19 cellular contexts compared by ENCODE assay signal in genomic region chr3:152564454-152564853, GRCh38.
DNase-seq lines count a peak whose midpoint lies in the region; ATAC-seq and TF ChIP-seq lines count a peak whose summit lies in the region.
"Had no signal": no experiment of that assay in that cellular context is flagged by ENCODE, and none has a peak within 500 bp of the region (broad histone marks: within the 10 kb centered on the region; RNA-seq: fewer than 3 reads in every experiment).

No MANE protein-coding gene starts in this region.

- in situ Hi-C loops in gastrocnemius medialis (cut with MboI; ENCODE audit: low sequenced_read_pairs in 4 of 4): no loop called here

- intact Hi-C loops in heart left ventricle (cut with DNase I): no loop called here
- intact Hi-C loops in left cardiac atrium (cut with DNase I): no loop called here
- intact Hi-C loops in gastrocnemius medialis (cut with DNase I; ENCODE audit: low total_unique reads): no loop called here

- no peak for TF ChIP-seq CTCF in heart left ventricle (IDR thresholded peaks at IDR 0.05)
- TF ChIP-seq CTCF in gastrocnemius medialis (IDR thresholded peaks at IDR 0.05 in 4 of 5, conservative IDR thresholded peaks at IDR 0.05 in 1 of 5): no peak

- H3K4me1 ChIP-seq in heart left ventricle (peaks cover 0 to 13% (median 0%) of the 10 kb centered on the region in 12 donors), SJCRH30 (peaks cover 11% of the 10 kb centered on the region; the same call in 1 of the 2 replicates), gastrocnemius medialis (peaks cover 11 to 14% of the 10 kb centered on the region in 2 donors)
- H3K4me1 ChIP-seq: Peyer's patch had no signal

- H3K36me3 ChIP-seq in heart left ventricle (no peaks in the 10 kb centered on the region), SJCRH30 (no peaks in the 10 kb centered on the region), gastrocnemius medialis (no peaks in the 10 kb centered on the region)
- H3K36me3 ChIP-seq: Peyer's patch had no signal

- WGBS in heart left ventricle, 4 donors: 88 to 97% (median 90%) methylated on average over 1 of the region's 1 CpG

- peaks cover 0 to 5% (median 0%) of the 10 kb centered on the region in 12 donors for H3K9me3 ChIP-seq in heart left ventricle
- no peaks in the 10 kb centered on the region for H3K9me3 ChIP-seq in SJCRH30 (replicated peaks)
- H3K9me3 ChIP-seq in gastrocnemius medialis: no peaks in the 10 kb centered on the region
- H3K9me3 ChIP-seq: Peyer's patch had no signal

- H3K27me3 ChIP-seq in heart left ventricle (no peaks in the 10 kb centered on the region), SJCRH30 (no peaks in the 10 kb centered on the region), gastrocnemius medialis (no peaks in the 10 kb centered on the region)
- H3K27me3 ChIP-seq: Peyer's patch had no signal

- no peak overlapping the region for H3K4me3 ChIP-seq in heart left ventricle
- H3K4me3 ChIP-seq in SJCRH30: no peak overlapping the region
- H3K4me3 ChIP-seq in gastrocnemius medialis: no peak overlapping the region
- H3K4me3 ChIP-seq: GM23248, Peyer's patch had no signal

- TF ChIP-seq POLR2A in heart left ventricle (IDR thresholded peaks at IDR 0.05): no peak
- no peak for TF ChIP-seq POLR2A in gastrocnemius medialis (IDR thresholded peaks at IDR 0.05)

- peak overlapping the region in 7 of 12 donors; percentile 16 to 57 (median 20) for H3K27ac ChIP-seq in heart left ventricle
- peak overlapping the region; percentile 22; the same call in 1 of the 2 replicates for H3K27ac ChIP-seq in SJCRH30
- peak overlapping the region in 3 of 4 donors; percentile 54 to 63 (median 57) for H3K27ac ChIP-seq in gastrocnemius medialis
- H3K27ac ChIP-seq: GM23248, Peyer's patch had no signal

- DNase-seq in heart left ventricle: no peak
- DNase-seq in left cardiac atrium: no peak
- peak; percentile 11 to 48 for DNase-seq in SJCRH30
- peak; percentile 18 for DNase-seq in fibroblast of peridontal ligament (ENCODE audit: extremely low read depth)
- no peak for DNase-seq in gastrocnemius medialis
- DNase-seq: Calu3; CD4-positive, CD25-positive, alpha-beta regulatory T cell; DND-41; GF-D8; GM23248; NCI-H1436 treated with DMSO at 0.1 percent for 48 hours; NCI-H2081 treated with DMSO at 0.1 percent for 48 hours; NCI-H345; NCI-H69; Peyer's patch; SHP77 treated with DMSO at 0.1 percent for 48 hours had no signal

- ATAC-seq in heart left ventricle: peak in 2 of 4 donors; percentile 51 to 62
- no peak for ATAC-seq in left cardiac atrium
- no peak for ATAC-seq in gastrocnemius medialis
- no peak for ATAC-seq in HG03196 (IDR thresholded peaks at IDR 0.05; ENCODE audit: unreplicated experiment)
- ATAC-seq in HG03039 (IDR thresholded peaks at IDR 0.05; ENCODE audit: unreplicated experiment): no peak
- ATAC-seq in GM18870 (IDR thresholded peaks at IDR 0.05; ENCODE audit: unreplicated experiment): no peak

Comparison
In these comparisons a context has a peak if more than half of its experiments do, and no peak if none do; other contexts are left out.
1. DNase-seq: peak in SJCRH30 (2 of 2) and fibroblast of peridontal ligament (single experiment); none in heart left ventricle (0 of 5), left cardiac atrium (single experiment) and gastrocnemius medialis (0 of 2).
2. Peak in every context shown above with its lines, with median percentiles within 50 percentile points of each other: H3K27ac ChIP-seq.